8 cellular contexts compared by ENCODE assay signal in genomic region chr13:33542309-33543088, GRCh38.
DNase-seq lines count a peak whose midpoint lies in the region; ATAC-seq, FAIRE-seq and TF ChIP-seq lines count a peak whose summit lies in the region.

No MANE protein-coding gene starts in this region.

- in situ Hi-C loops in GM18951 (cut with MboI; ENCODE audit: low sequenced_read_pairs, unreplicated experiment): loop anchor here (5.0 to 25.0 kb wide), 3 partner anchors 180 to 955 kb away; partner anchors contain the start of gene PDS5B

- peak; percentile 77 for TF ChIP-seq CTCF in AG09319 (IDR thresholded peaks at IDR 0.05; ENCODE audit: low read depth, low read length)

- ATAC-seq in HG03196 (IDR thresholded peaks at IDR 0.05; ENCODE audit: unreplicated experiment): peak; percentile 90

- DNase-seq in AG09319 (ENCODE audit: extremely low read depth, low read depth) (peak; percentile 99), NCI-H345 (lab: John Stamatoyannopoulos, UW) (peak; percentile 95), cerebellar cortex (ENCODE audit: low spot score) (peak; percentile 98)
- peak; percentile 96 for DNase-seq in activated CD4-positive, CD25-positive, alpha-beta regulatory T cell treated with anti-CD3 and anti-CD28 coated beads, Interleukin-2, amount 50 U/mL, for 16 hours (ENCODE audit: low read depth, low spot score)
- DNase-seq in stimulated activated CD4-positive, alpha-beta T cell treated with anti-CD3 and anti-CD28 coated beads, Interleukin-12 subunit alpha, Interleukin-12 subunit beta, amount 100 ng/mL, for 4 hours: peak; percentile 98

- peak; percentile 98 for FAIRE-seq in islet of Langerhans (lab: Jason Lieb, UNC)

- peak; percentile 63 for TF ChIP-seq POLR2A in GM18951 (IDR thresholded peaks at IDR 0.05; ENCODE audit: extremely low read depth, insufficient read depth, insufficient read length)

Comparison
In these comparisons a context has a peak if more than half of its experiments do, and no peak if none do; other contexts are left out.
1. Peak in every context shown above with its lines: DNase-seq and ATAC-seq.